9 cellular contexts compared by ENCODE assay signal in genomic region chr2:29923110-29923721, GRCh38. TPM values are rescaled to one million over a fixed set of nuclear protein-coding genes. Genes with fewer than 3 reads are reported as not detected.
DNase-seq lines count a peak whose midpoint lies in the region; ATAC-seq and TF ChIP-seq lines count a peak whose summit lies in the region.
"Had no signal": no experiment of that assay in that cellular context is flagged by ENCODE, and none has a peak within 500 bp of the region (broad histone marks: within the 10 kb centered on the region; RNA-seq: fewer than 3 reads in every experiment).

No MANE protein-coding gene starts in this region.

- DNase-seq in EL = peak; percentile 54
- peak; percentile 11 to 46 for DNase-seq in HL-60 (ENCODE audit: low read depth in 1 of 2, low spot score in 1 of 2)
- peak; percentile 36 for DNase-seq in NCI-H748 treated with DMSO at 0.1 percent for 48 hours (lab: John Stamatoyannopoulos, UW)
- DNase-seq in activated T-cell treated with anti-CD3 and anti-CD28 coated beads for 4 hours = peak; percentile 13
- DNase-seq in fibroblast of peridontal ligament (ENCODE audit: extremely low read depth) = peak; percentile 59
- DNase-seq in occipital lobe (lab: John Stamatoyannopoulos, UW) = peak; percentile 13

- H3K27me3 ChIP-seq in HL-60 (ENCODE audit: insufficient read depth, poor library complexity, severe bottlenecking) = peaks cover 29% of the 10 kb centered on the region

- ATAC-seq in GM18505 (IDR thresholded peaks at IDR 0.05; ENCODE audit: unreplicated experiment) = no peak
- ATAC-seq in GM21723 (IDR thresholded peaks at IDR 0.05; ENCODE audit: unreplicated experiment) = no peak
- ATAC-seq: activated naive CD4-positive, alpha-beta T cell treated with anti-CD3 and anti-CD28 coated beads, Interleukin-2, amount 50 U/mL, for 72 hours had no signal

- no peak overlapping the region for H3K4me3 ChIP-seq in HL-60 (replicated peaks; ENCODE audit: insufficient read depth, low read length)

- no peak overlapping the region for H3K27ac ChIP-seq in HL-60 (replicated peaks)

- TF ChIP-seq CTCF in HL-60 (IDR thresholded peaks at IDR 0.05; ENCODE audit: insufficient read depth, low read length) = peak; percentile 83

- no peak for TF ChIP-seq POLR2A in GM18505 (IDR thresholded peaks at IDR 0.05; ENCODE audit: borderline replicate concordance, extremely low read depth, insufficient read depth, insufficient read length)

RNA-seq across cellular contexts. Expression of gene ALK, which starts 1.8 kb away (rescaled TPM):
- total RNA-seq in occipital lobe = 0.78 TPM
